Comparison of ENCODE assay signal across 15 cellular contexts in the genomic region with DNA sequence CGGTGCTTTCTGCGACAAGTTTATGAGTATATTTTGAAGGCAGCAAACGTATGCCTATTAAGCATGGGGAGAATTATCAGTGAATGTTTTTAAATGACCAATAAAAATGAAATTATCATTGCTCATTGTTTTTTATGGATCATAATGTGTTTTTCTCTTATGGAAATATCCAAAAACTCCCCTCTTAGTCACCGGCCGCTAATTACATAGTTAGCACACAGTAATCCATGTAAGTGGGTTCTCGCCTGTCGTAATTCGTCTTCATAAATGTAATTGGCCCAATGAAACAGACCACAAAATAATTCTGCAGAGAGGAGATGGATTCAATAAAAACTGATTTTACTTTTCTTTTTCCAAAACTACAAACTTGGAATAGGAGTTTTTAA.
DNase-seq lines count a peak whose midpoint lies in the region; TF ChIP-seq lines count a peak whose summit lies in the region.
"Had no signal": no experiment of that assay in that cellular context is flagged by ENCODE, and none has a peak within 500 bp of the region (broad histone marks: within the 10 kb centered on the region; RNA-seq: fewer than 3 reads in every experiment).

No MANE protein-coding gene starts in this region.

- no peak overlapping the region for H3K9ac ChIP-seq in iPS-18a (ENCODE audit: low read length)

- peaks cover 76% of the 10 kb centered on the region for H3K27me3 Mint-ChIP-seq in MCF 10A (ENCODE audit: insufficient read depth, unreplicated experiment)

- H3K27me3 ChIP-seq in iPS-18a (ENCODE audit: control insufficient read depth, insufficient read depth, low read length), result no peaks in the 10 kb centered on the region
- H3K27me3 ChIP-seq in HAP-1 (ENCODE audit: low read depth), result no peaks in the 10 kb centered on the region; the same call in 1 of the 2 replicates

- no peaks in the 10 kb centered on the region for H3K9me3 Mint-ChIP-seq in MCF 10A (ENCODE audit: unreplicated experiment)
- H3K9me3 Mint-ChIP-seq: GM23338, HFFc6 had no signal

- H3K9me3 ChIP-seq in HEK293 (ENCODE audit: control insufficient read depth, insufficient read depth, low read depth, low read length) (no peaks in the 10 kb centered on the region), iPS-18a (ENCODE audit: control insufficient read depth, low read depth, low read length) (no peaks in the 10 kb centered on the region), HAP-1 (no peaks in the 10 kb centered on the region)

- H3K4me1 ChIP-seq in HEK293 (ENCODE audit: control insufficient read depth, insufficient read depth, low read length), result no peaks in the 10 kb centered on the region; the same call in 1 of the 2 replicates
- H3K4me1 ChIP-seq in iPS-18a (ENCODE audit: control insufficient read depth, low read depth, low read length), result peaks cover 20% of the 10 kb centered on the region
- no peaks in the 10 kb centered on the region for H3K4me1 ChIP-seq in HAP-1
- H3K4me1 ChIP-seq: A549 had no signal

- POLR2A ChIA-PET in HEK293 (lab: Yijun Ruan, JAX) (no interaction called here), MCF 10A (lab: Yijun Ruan, JAX) (no interaction called here)

- no peak overlapping the region for H3K27ac ChIP-seq in HEK293 (ENCODE audit: extremely low read depth, low read depth, low read length)
- H3K27ac ChIP-seq in iPS-18a (ENCODE audit: low read length), result no peak overlapping the region
- H3K27ac ChIP-seq: A549 had no signal

- intact Hi-C loops in MCF 10A (cut with micrococcal nuclease), result no loop called here

- H3K27ac Mint-ChIP-seq in MCF 10A (ENCODE audit: low read depth, unreplicated experiment), result no peak overlapping the region
- H3K27ac Mint-ChIP-seq: CD4-positive, alpha-beta memory T cell; GM23338; HFFc6 had no signal

- DNase-seq in Daoy (ENCODE audit: low read depth) (peak; percentile 25), NCI-H69 (lab: John Stamatoyannopoulos, UW) (peak; percentile 1), HAP-1 (ENCODE audit: low spot score in 2 of 2) (no peak), MCF 10A (ENCODE audit: unreplicated experiment) (no peak), NCI-H2029 treated with DMSO at 0.1 percent for 48 hours (lab: John Stamatoyannopoulos, UW) (no peak)
- DNase-seq: 8988T; Calu3; CD4-positive, alpha-beta memory T cell; COR-L47; DMS53; HFFc6 had no signal

- in situ Hi-C loops in HAP-1 (cut with MboI; ENCODE audit: low sequenced_read_pairs), result no loop called here

- H3K4me1 Mint-ChIP-seq in MCF 10A (ENCODE audit: insufficient read depth, unreplicated experiment), result no peaks in the 10 kb centered on the region
- H3K4me1 Mint-ChIP-seq: CD4-positive, alpha-beta memory T cell had no signal

- H3K36me3 Mint-ChIP-seq in MCF 10A (ENCODE audit: insufficient read depth, unreplicated experiment), result no peaks in the 10 kb centered on the region
- H3K36me3 Mint-ChIP-seq: CD4-positive, alpha-beta memory T cell had no signal

- BruUV-seq in MCF 10A (replicated peaks; lab: Mats Ljungman, UMichigan), result no TSS peak

- no peak for TF ChIP-seq CTCF in HEK293 (tag by site-specific recombination; IDR thresholded peaks at IDR 0.05)
- no peak for TF ChIP-seq CTCF in MCF 10A (IDR thresholded peaks at IDR 0.05; ENCODE audit: unreplicated experiment)

- H3K36me3 ChIP-seq in HEK293 (ENCODE audit: control insufficient read depth in 2 of 2, insufficient read depth in 1 of 2, low read length in 2 of 2) (no peaks in the 10 kb centered on the region), iPS-18a (ENCODE audit: control insufficient read depth, low read depth, low read length) (no peaks in the 10 kb centered on the region), HAP-1 (replicated peaks) (no peaks in the 10 kb centered on the region)

- CTCF ChIA-PET in HEK293 (lab: Yijun Ruan, JAX), result no interaction called here
- CTCF ChIA-PET in MCF 10A (lab: Yijun Ruan, JAX), result no interaction called here

- no peak overlapping the region for H3K4me3 Mint-ChIP-seq in MCF 10A (ENCODE audit: unreplicated experiment)
- H3K4me3 Mint-ChIP-seq: CD4-positive, alpha-beta memory T cell; GM23338; HFFc6 had no signal

- H3K4me3 ChIP-seq in HEK293 (ENCODE audit: low read depth, low read length) (no peak overlapping the region), iPS-18a (ENCODE audit: low read length) (peak overlapping the region; percentile 14), HAP-1 (no peak overlapping the region)
- H3K4me3 ChIP-seq: A549, GM23338 had no signal

TF ChIP-seq in HEK293, 187 proteins besides CTCF, POLR2A, EP300 and RAD21 (continues in another document):
- TF ChIP-seq ZNF433 (tag by site-specific recombination; IDR thresholded peaks at IDR 0.05; ENCODE audit: low read depth) (no peak), RBAK (tag by site-specific recombination; IDR thresholded peaks at IDR 0.05) (no peak), KLF7 (tag by site-specific recombination; IDR thresholded peaks at IDR 0.05; ENCODE audit: borderline replicate concordance) (no peak), ZNF248 (tag by site-specific recombination; IDR thresholded peaks at IDR 0.05) (no peak), ZNF366 (tag by site-specific recombination; conservative IDR thresholded peaks at IDR 0.05) (peak; percentile 73), ZNF558 (tag by site-specific recombination; IDR thresholded peaks at IDR 0.05) (no peak), ZNF214 (tag by site-specific recombination; IDR thresholded peaks at IDR 0.05; ENCODE audit: borderline replicate concordance) (no peak), ZNF701 (tag by site-specific recombination; IDR thresholded peaks at IDR 0.05) (no peak), ZNF843 (tag by site-specific recombination; IDR thresholded peaks at IDR 0.05) (peak; percentile 48; the same call in 1 of the 2 replicates), KLF8 (tag by site-specific recombination; IDR thresholded peaks at IDR 0.05) (no peak), ZNF112 (tag by site-specific recombination; IDR thresholded peaks at IDR 0.05) (no peak), GLI2 (tag by site-specific recombination; IDR thresholded peaks at IDR 0.05; ENCODE audit: borderline replicate concordance, low read depth) (peak; percentile 64; the same call in 1 of the 2 replicates), ZNF658 (tag by site-specific recombination; IDR thresholded peaks at IDR 0.05) (no peak), MYNN (tag by site-specific recombination; IDR thresholded peaks at IDR 0.05; ENCODE audit: borderline replicate concordance) (no peak), BCL11A (tag by site-specific recombination; IDR thresholded peaks at IDR 0.05; ENCODE audit: low read depth) (peak; percentile 79), OSR2 (tag by site-specific recombination; IDR thresholded peaks at IDR 0.05) (peak; percentile 90)
- TF ChIP-seq, protein P1, sequence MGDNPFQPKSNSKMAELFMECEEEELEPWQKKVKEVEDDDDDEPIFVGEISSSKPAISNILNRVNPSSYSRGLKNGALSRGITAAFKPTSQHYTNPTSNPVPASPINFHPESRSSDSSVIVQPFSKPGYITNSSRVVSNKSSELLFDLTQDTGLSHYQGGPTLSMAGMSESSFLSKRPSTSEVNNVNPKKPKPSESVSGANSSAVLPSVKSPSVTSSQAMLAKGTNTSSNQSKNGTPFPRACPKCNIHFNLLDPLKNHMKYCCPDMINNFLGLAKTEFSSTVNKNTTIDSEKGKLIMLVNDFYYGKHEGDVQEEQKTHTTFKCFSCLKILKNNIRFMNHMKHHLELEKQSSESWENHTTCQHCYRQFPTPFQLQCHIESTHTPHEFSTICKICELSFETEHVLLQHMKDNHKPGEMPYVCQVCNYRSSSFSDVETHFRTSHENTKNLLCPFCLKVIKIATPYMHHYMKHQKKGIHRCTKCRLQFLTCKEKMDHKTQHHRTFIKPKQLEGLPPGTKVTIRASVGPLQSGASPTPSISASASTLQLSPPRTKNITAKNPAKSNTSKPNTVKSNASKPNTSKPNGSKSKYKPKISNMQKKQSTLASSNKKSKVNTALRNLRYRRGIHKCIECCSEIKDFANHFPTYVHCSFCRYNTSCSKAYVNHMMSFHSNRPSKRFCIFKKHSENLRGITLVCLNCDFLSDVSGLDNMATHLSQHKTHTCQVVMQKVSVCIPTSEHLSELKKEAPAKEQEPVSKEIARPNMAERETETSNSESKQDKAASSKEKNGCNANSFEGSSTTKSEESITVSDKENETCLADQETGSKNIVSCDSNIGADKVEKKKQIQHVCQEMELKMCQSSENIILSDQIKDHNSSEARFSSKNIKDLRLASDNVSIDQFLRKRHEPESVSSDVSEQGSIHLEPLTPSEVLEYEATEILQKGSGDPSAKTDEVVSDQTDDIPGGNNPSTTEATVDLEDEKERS (tag by site-specific recombination; IDR thresholded peaks at IDR 0.05), result no peak
- TF ChIP-seq, protein P2, sequence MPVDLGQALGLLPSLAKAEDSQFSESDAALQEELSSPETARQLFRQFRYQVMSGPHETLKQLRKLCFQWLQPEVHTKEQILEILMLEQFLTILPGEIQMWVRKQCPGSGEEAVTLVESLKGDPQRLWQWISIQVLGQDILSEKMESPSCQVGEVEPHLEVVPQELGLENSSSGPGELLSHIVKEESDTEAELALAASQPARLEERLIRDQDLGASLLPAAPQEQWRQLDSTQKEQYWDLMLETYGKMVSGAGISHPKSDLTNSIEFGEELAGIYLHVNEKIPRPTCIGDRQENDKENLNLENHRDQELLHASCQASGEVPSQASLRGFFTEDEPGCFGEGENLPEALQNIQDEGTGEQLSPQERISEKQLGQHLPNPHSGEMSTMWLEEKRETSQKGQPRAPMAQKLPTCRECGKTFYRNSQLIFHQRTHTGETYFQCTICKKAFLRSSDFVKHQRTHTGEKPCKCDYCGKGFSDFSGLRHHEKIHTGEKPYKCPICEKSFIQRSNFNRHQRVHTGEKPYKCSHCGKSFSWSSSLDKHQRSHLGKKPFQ (tag by site-specific recombination; IDR thresholded peaks at IDR 0.05), result no peak
- TF ChIP-seq, protein P3, sequence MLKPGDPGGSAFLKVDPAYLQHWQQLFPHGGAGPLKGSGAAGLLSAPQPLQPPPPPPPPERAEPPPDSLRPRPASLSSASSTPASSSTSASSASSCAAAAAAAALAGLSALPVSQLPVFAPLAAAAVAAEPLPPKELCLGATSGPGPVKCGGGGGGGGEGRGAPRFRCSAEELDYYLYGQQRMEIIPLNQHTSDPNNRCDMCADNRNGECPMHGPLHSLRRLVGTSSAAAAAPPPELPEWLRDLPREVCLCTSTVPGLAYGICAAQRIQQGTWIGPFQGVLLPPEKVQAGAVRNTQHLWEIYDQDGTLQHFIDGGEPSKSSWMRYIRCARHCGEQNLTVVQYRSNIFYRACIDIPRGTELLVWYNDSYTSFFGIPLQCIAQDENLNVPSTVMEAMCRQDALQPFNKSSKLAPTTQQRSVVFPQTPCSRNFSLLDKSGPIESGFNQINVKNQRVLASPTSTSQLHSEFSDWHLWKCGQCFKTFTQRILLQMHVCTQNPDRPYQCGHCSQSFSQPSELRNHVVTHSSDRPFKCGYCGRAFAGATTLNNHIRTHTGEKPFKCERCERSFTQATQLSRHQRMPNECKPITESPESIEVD (tag by site-specific recombination; IDR thresholded peaks at IDR 0.05), result peak; percentile 97

Comparison
In these comparisons a context has a peak if more than half of its experiments do, and no peak if none do; other contexts are left out.
1. DNase-seq: peak in Daoy (single experiment) and NCI-H69 (single experiment); none in HAP-1 (0 of 2), MCF 10A (single experiment) and NCI-H2029 treated with DMSO at 0.1 percent for 48 hours (single experiment).